ENCODE assay signal across 14 cellular contexts in genomic region chr14:20409226-20409625, GRCh38. TPM values are rescaled to one million over a fixed set of nuclear protein-coding genes. Genes with fewer than 3 reads are reported as not detected.
A peak's percentile ranks its signal among the peaks of the same experiment; 100 is the strongest.
DNase-seq lines count a peak whose midpoint lies in the region; ATAC-seq and TF ChIP-seq lines count a peak whose summit lies in the region.
"Had no signal": no experiment of that assay in that cellular context is flagged by ENCODE, and none has a peak within 500 bp of the region (broad histone marks: within the 10 kb centered on the region; RNA-seq: fewer than 3 reads in every experiment).

No MANE protein-coding gene starts in this region.

- H3K27me3 Mint-ChIP-seq in activated T-cell treated with anti-CD3 and anti-CD28 coated beads, Interleukin-2, amount 50 U/mL, for 72 hours (ENCODE audit: low read depth) = no peaks in the 10 kb centered on the region
- no peaks in the 10 kb centered on the region for H3K27me3 Mint-ChIP-seq in T-cell

- H3K27ac Mint-ChIP-seq in activated T-cell treated with anti-CD3 and anti-CD28 coated beads, Interleukin-2, amount 50 U/mL, for 72 hours = peak overlapping the region; percentile 13
- peak overlapping the region; percentile 24 to 71 for H3K27ac Mint-ChIP-seq in T-cell

- no peak overlapping the region for H3K4me3 Mint-ChIP-seq in activated T-cell treated with anti-CD3 and anti-CD28 coated beads, Interleukin-2, amount 50 U/mL, for 72 hours
- H3K4me3 Mint-ChIP-seq in T-cell = no peak overlapping the region

- DNase-seq in activated T-cell treated with anti-CD3 and anti-CD28 coated beads, Interleukin-2, amount 50 U/mL, for 72 hours = no peak
- no peak for DNase-seq in activated T-cell treated with anti-CD3 and anti-CD28 coated beads, Interleukin-2, amount 50 U/mL, for 1 hour
- DNase-seq in T-cell (no peak), fibroblast of the aortic adventitia (ENCODE audit: low read depth) (peak; percentile 48), smooth muscle cell (lab: John Stamatoyannopoulos, UW; ENCODE audit: unreplicated experiment) (no peak), NCI-H2107 treated with DMSO at 0.1 percent for 48 hours (lab: John Stamatoyannopoulos, UW; ENCODE audit: unreplicated experiment) (no peak), LoVo (ENCODE audit: low spot score) (no peak)
- DNase-seq: amniotic stem cell, NCI-H1092 treated with DMSO at 0.1 percent for 48 hours, NCI-H446, occipital lobe, PC-9, spleen had no signal

- peaks cover 5% of the 10 kb centered on the region for H3K4me1 ChIP-seq in smooth muscle cell (ENCODE audit: low read depth)

- WGBS in smooth muscle cell (ENCODE audit: low lambda C conversion rate) = 39% methylated on average over 2 of the region's 2 CpGs

- H3F3A ChIP-seq in smooth muscle cell (ENCODE audit: low read depth) = no peaks in the 10 kb centered on the region

- H3K4me2 ChIP-seq in smooth muscle cell = peak overlapping the region; percentile 35
- H3K4me2 ChIP-seq: PC-9 had no signal

- CTCF ChIA-PET in T-cell (lab: Charles Lee) = interaction anchor here in 1 of 2 donors (0.6 to 0.7 kb wide), 2 partner anchors 420 to 1740 kb away, joined by 3 to 8 read pairs; no protein-coding TSS in a partner anchor

- H3K79me2 ChIP-seq in smooth muscle cell (ENCODE audit: low read depth) = peaks cover 18% of the 10 kb centered on the region

- TF ChIP-seq CTCF in fibroblast of the aortic adventitia (IDR thresholded peaks at IDR 0.05; ENCODE audit: insufficient read depth, low read length) (no peak), smooth muscle cell (IDR thresholded peaks at IDR 0.05; ENCODE audit: borderline replicate concordance, insufficient read depth, poor library complexity, severe bottlenecking) (no peak)

- H4K20me1 ChIP-seq in smooth muscle cell (ENCODE audit: low read depth) = peaks cover 4% of the 10 kb centered on the region

- no peaks in the 10 kb centered on the region for H3K27me3 ChIP-seq in smooth muscle cell (ENCODE audit: low read depth)
- H3K27me3 ChIP-seq: spleen had no signal

- peaks cover 6 to 15% of the 10 kb centered on the region in 2 donors for H3K36me3 Mint-ChIP-seq in activated T-cell treated with anti-CD3 and anti-CD28 coated beads, Interleukin-2, amount 50 U/mL, for 72 hours (ENCODE audit: insufficient read depth in 2 of 2)
- H3K36me3 Mint-ChIP-seq in T-cell = peaks cover 34% of the 10 kb centered on the region

- peaks cover 7% of the 10 kb centered on the region for H3K36me3 ChIP-seq in smooth muscle cell (ENCODE audit: low read depth)

- no peak for ATAC-seq in activated T-cell treated with anti-CD3 and anti-CD28 coated beads, Interleukin-2, amount 50 U/mL, for 72 hours (replicated peaks in 1 of 2)
- ATAC-seq in T-cell (replicated peaks in 1 of 4) (no peak), HG03565 (IDR thresholded peaks at IDR 0.05; ENCODE audit: unreplicated experiment) (no peak)

- POLR2A ChIA-PET in T-cell (lab: Charles Lee) = no interaction called here

- peak overlapping the region; percentile 48 for H3K27ac ChIP-seq in smooth muscle cell (ENCODE audit: low read depth)
- H3K27ac ChIP-seq: PC-9, spleen had no signal

- peaks cover 60% of the 10 kb centered on the region for H3K4me1 Mint-ChIP-seq in activated T-cell treated with anti-CD3 and anti-CD28 coated beads, Interleukin-2, amount 50 U/mL, for 72 hours (ENCODE audit: low read depth)
- H3K4me1 Mint-ChIP-seq in T-cell = peaks cover 56 to 59% (median 57%) of the 10 kb centered on the region in 3 donors

- H3K9ac ChIP-seq in smooth muscle cell (ENCODE audit: low read depth) = no peak overlapping the region

- H3K9me3 ChIP-seq in smooth muscle cell (replicated peaks; ENCODE audit: low read depth) = no peaks in the 10 kb centered on the region
- H3K9me3 ChIP-seq: spleen had no signal

- H2AFZ ChIP-seq in smooth muscle cell (ENCODE audit: low read depth) = no peak overlapping the region
- H2AFZ ChIP-seq: PC-9 had no signal

- no peaks in the 10 kb centered on the region for H3K9me3 Mint-ChIP-seq in activated T-cell treated with anti-CD3 and anti-CD28 coated beads, Interleukin-2, amount 50 U/mL, for 72 hours
- no peaks in the 10 kb centered on the region for H3K9me3 Mint-ChIP-seq in T-cell

- H3K4me3 ChIP-seq in fibroblast of the aortic adventitia (ENCODE audit: low read depth, low read length) = no peak overlapping the region
- H3K4me3 ChIP-seq in smooth muscle cell = no peak overlapping the region
- H3K4me3 ChIP-seq: PC-9, spleen had no signal

RNA-seq across cellular contexts. Expression of gene TEP1, which starts 4.1 kb away (rescaled TPM):
- 10 to 100 TPM; 40.2 to 41.4 TPM for total RNA-seq in activated T-cell treated with anti-CD3 and anti-CD28 coated beads, Interleukin-2, amount 50 U/mL, for 72 hours
- total RNA-seq in T-cell (10 to 100 TPM; 38.5 to 71.5 (median 65.5) TPM), fibroblast of the aortic adventitia (ENCODE audit: low replicate concordance) (17.7 and 17.8 TPM in 2 replicates), smooth muscle cell (10.0 and 10.3 TPM in 2 replicates)
- polyA plus RNA-seq in smooth muscle cell = 3.9 and 4.0 TPM in 2 replicates

RNA-seq across cellular contexts. Expression of gene KLHL33, which starts 26.7 kb away (rescaled TPM):
- under 1 TPM; 0.28 to 0.29 TPM for total RNA-seq in activated T-cell treated with anti-CD3 and anti-CD28 coated beads, Interleukin-2, amount 50 U/mL, for 72 hours
- total RNA-seq in T-cell (under 1 TPM; 0.07 to 0.65 (median 0.22) TPM), fibroblast of the aortic adventitia (ENCODE audit: low replicate concordance) (0.18 and 0.65 TPM in 2 replicates), smooth muscle cell (not detected in 2 replicates)
- 0.04 and 0.08 TPM in 2 replicates for polyA plus RNA-seq in smooth muscle cell

RNA-seq across cellular contexts. Expression of gene OSGEP, which starts 45.4 kb away (rescaled TPM):
- 10 to 100 TPM; 50.7 to 68.1 TPM for total RNA-seq in activated T-cell treated with anti-CD3 and anti-CD28 coated beads, Interleukin-2, amount 50 U/mL, for 72 hours
- total RNA-seq in T-cell (10 to 100 TPM; 56.4 to 80.2 (median 61.5) TPM), fibroblast of the aortic adventitia (ENCODE audit: low replicate concordance) (31.2 and 45.6 TPM in 2 replicates), smooth muscle cell (33.3 and 41.3 TPM in 2 replicates)
- 18.4 and 21.7 TPM in 2 replicates for polyA plus RNA-seq in smooth muscle cell

RNA-seq across cellular contexts. Expression of gene APEX1, which starts 45.8 kb away (rescaled TPM):
- total RNA-seq in activated T-cell treated with anti-CD3 and anti-CD28 coated beads, Interleukin-2, amount 50 U/mL, for 72 hours = 100 to 1,000 TPM; 198 to 209 TPM
- total RNA-seq in T-cell (100 to 1,000 TPM in 4 of 5 donors, 10 to 100 TPM in 1; 92.9 to 142 (median 120) TPM), fibroblast of the aortic adventitia (ENCODE audit: low replicate concordance) (58.8 and 358 TPM in 2 replicates), smooth muscle cell (51.2 and 81.6 TPM in 2 replicates)
- polyA plus RNA-seq in smooth muscle cell = 116 and 118 TPM in 2 replicates

RNA-seq across cellular contexts. Expression of gene PIP4P1, which starts 52.0 kb away (rescaled TPM):
- total RNA-seq in activated T-cell treated with anti-CD3 and anti-CD28 coated beads, Interleukin-2, amount 50 U/mL, for 72 hours = 10 to 100 TPM; 38.2 to 45.8 TPM
- total RNA-seq in T-cell (10 to 100 TPM; 54.2 to 72.8 (median 57.5) TPM), fibroblast of the aortic adventitia (ENCODE audit: low replicate concordance) (23.7 and 25.3 TPM in 2 replicates), smooth muscle cell (24.8 and 29.3 TPM in 2 replicates)
- 53.8 and 54.9 TPM in 2 replicates for polyA plus RNA-seq in smooth muscle cell
